9 cellular contexts compared by ENCODE assay signal in the genomic region with DNA sequence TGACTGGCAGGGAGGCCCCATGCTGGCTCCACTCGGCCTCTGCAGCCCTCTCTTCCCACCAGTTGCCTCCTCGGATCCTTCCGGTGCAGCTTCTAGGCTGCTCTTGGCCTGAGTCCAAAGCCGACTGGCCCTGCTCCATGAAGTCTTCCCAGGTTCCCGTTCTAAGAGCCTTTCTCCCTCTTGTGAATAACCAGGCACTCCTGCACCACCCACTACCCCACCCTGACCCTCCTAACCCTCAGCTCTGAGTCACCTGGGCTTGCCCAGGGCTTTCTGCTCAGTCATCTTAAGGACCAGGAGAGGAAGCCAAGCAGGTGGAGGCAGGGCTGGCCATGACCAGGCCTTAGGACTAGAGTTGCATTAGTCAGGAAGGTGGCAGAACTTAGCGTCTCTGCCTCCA. TPM values are rescaled to one million over a fixed set of nuclear protein-coding genes. Genes with fewer than 3 reads are reported as not detected.
DNase-seq lines count a peak whose midpoint lies in the region; ATAC-seq, FAIRE-seq and TF ChIP-seq lines count a peak whose summit lies in the region.
"Had no signal": no experiment of that assay in that cellular context is flagged by ENCODE, and none has a peak within 500 bp of the region (broad histone marks: within the 10 kb centered on the region; RNA-seq: fewer than 3 reads in every experiment).

No MANE protein-coding gene starts in this region.

- peak overlapping the region; percentile 73 for H2AFZ ChIP-seq in K562 (ENCODE audit: low read depth, low read length)

- peaks cover 4 to 9% of the 10 kb centered on the region in 2 experiments; a peak in 4 of 5 replicates for H3K4me1 ChIP-seq in K562 (replicated peaks in 1 of 2; ENCODE audit: control insufficient read depth in 2 of 2, insufficient read depth in 2 of 2, low read length in 2 of 2)

- CTCF ChIA-PET in K562 (lab: Yijun Ruan, JAX; ENCODE audit: low intra/inter-chr PET ratio), result no interaction called here
- CTCF ChIA-PET in activated CD8-positive, alpha-beta T cell treated with anti-CD3 and anti-CD28 coated beads for 36 hours (lab: Charles Lee), result no interaction called here

- DNase-seq in AG08396 (ENCODE audit: low spot score), result peak; percentile 51
- peak; percentile 82 for DNase-seq in NCI-H1105 (lab: John Stamatoyannopoulos, UW)
- DNase-seq in K562 (ENCODE audit: extremely low read depth in 1 of 4, low spot score in 3 of 4), result peak; percentile 55 to 73 (median 58)
- peak; percentile 51 to 93 for DNase-seq in lower leg skin (ENCODE audit: low spot score in 2 of 2)
- DNase-seq in activated T-helper 2 cell treated with anti-CD3 and anti-CD28 coated beads, Interferon-gamma antibody, Interleukin-2, Interleukin-4, amounts not matched to agents 10 μg/mL and 5 μg/mL and 100 μg/mL, durations not matched to agents 14 hours and 24 hours and 36 hours (ENCODE audit: low spot score), result no peak
- no peak for DNase-seq in activated CD8-positive, alpha-beta T cell treated with anti-CD3 and anti-CD28 coated beads for 36 hours

- POLR2A ChIA-PET in K562 (lab: Yijun Ruan, JAX), result interaction anchor here (1.0 to 1.5 kb wide), 2 partner anchors 13 to 46 kb away, joined by 3 to 5 read pairs; no protein-coding TSS in a partner anchor
- POLR2A ChIA-PET in activated CD8-positive, alpha-beta T cell treated with anti-CD3 and anti-CD28 coated beads for 36 hours (lab: Charles Lee), result no interaction called here

- 4% methylated on average over 5 of the region's 6 CpGs for WGBS in K562 (ENCODE audit: insufficient coverage, low coverage, missing lambda C conversion rate)
- 13 to 15% methylated on average over 6 of the region's 6 CpGs for WGBS in lower leg skin, 2 donors

- no peaks in the 10 kb centered on the region for H3K36me3 ChIP-seq in K562 (ENCODE audit: control insufficient read depth, insufficient read depth, low read length)

- H3K4me3 Mint-ChIP-seq in activated T-helper 2 cell treated with anti-CD3 and anti-CD28 coated beads, Interferon-gamma antibody, Interleukin-2, Interleukin-4, amounts not matched to agents 10 μg/mL and 5 μg/mL and 100 μg/mL, durations not matched to agents 14 hours and 24 hours and 36 hours (ENCODE audit: low read depth), result no peak overlapping the region
- H3K4me3 Mint-ChIP-seq in activated CD8-positive, alpha-beta T cell treated with anti-CD3 and anti-CD28 coated beads for 36 hours, result no peak overlapping the region
- H3K4me3 Mint-ChIP-seq: memory B cell had no signal

- no peaks in the 10 kb centered on the region for H3K36me3 Mint-ChIP-seq in activated T-helper 2 cell treated with anti-CD3 and anti-CD28 coated beads, Interferon-gamma antibody, Interleukin-2, Interleukin-4, amounts not matched to agents 10 μg/mL and 5 μg/mL and 100 μg/mL, durations not matched to agents 14 hours and 24 hours and 36 hours (ENCODE audit: low read depth)
- H3K36me3 Mint-ChIP-seq in activated CD8-positive, alpha-beta T cell treated with anti-CD3 and anti-CD28 coated beads for 36 hours (ENCODE audit: low read depth), result no peaks in the 10 kb centered on the region
- H3K36me3 Mint-ChIP-seq: memory B cell had no signal

- in situ Hi-C loops in K562 (cut with MboI), result no loop called here

- no peak overlapping the region for H3K27ac Mint-ChIP-seq in activated T-helper 2 cell treated with anti-CD3 and anti-CD28 coated beads, Interferon-gamma antibody, Interleukin-2, Interleukin-4, amounts not matched to agents 10 μg/mL and 5 μg/mL and 100 μg/mL, durations not matched to agents 14 hours and 24 hours and 36 hours
- no peak overlapping the region for H3K27ac Mint-ChIP-seq in activated CD8-positive, alpha-beta T cell treated with anti-CD3 and anti-CD28 coated beads for 36 hours
- H3K27ac Mint-ChIP-seq: memory B cell had no signal

- no peak for TF ChIP-seq RAD21 in K562 (CRISPR knock-in tag; conservative IDR thresholded peaks at IDR 0.05 in 1 of 2, IDR thresholded peaks at IDR 0.05 in 1 of 2)

- no peak for TF ChIP-seq POLR2A in K562 (conservative IDR thresholded peaks at IDR 0.05)
- no peak for TF ChIP-seq POLR2A in lower leg skin (IDR thresholded peaks at IDR 0.05)

- no peaks in the 10 kb centered on the region for H3K9me3 Mint-ChIP-seq in activated T-helper 2 cell treated with anti-CD3 and anti-CD28 coated beads, Interferon-gamma antibody, Interleukin-2, Interleukin-4, amounts not matched to agents 10 μg/mL and 5 μg/mL and 100 μg/mL, durations not matched to agents 14 hours and 24 hours and 36 hours
- no peaks in the 10 kb centered on the region for H3K9me3 Mint-ChIP-seq in activated CD8-positive, alpha-beta T cell treated with anti-CD3 and anti-CD28 coated beads for 36 hours
- H3K9me3 Mint-ChIP-seq: memory B cell had no signal

- H3K9me1 ChIP-seq in K562 (ENCODE audit: control insufficient read depth, insufficient read depth, low read length), result no peaks in the 10 kb centered on the region

- FAIRE-seq in K562 (lab: Jason Lieb, UNC), result peak; percentile 86

- H3K79me2 ChIP-seq in K562 (ENCODE audit: control insufficient read depth, insufficient read depth, low read length), result no peaks in the 10 kb centered on the region

- H3K9ac ChIP-seq in K562 (ENCODE audit: insufficient read depth in 1 of 2, low read depth in 2 of 2, low read length in 2 of 2), result peak overlapping the region in 1 of 2 experiments; percentile 85; a peak in 2 of 4 replicates

- no peak for TF ChIP-seq EP300 in K562 (IDR thresholded peaks at IDR 0.05; ENCODE audit: low read length)

- no peaks in the 10 kb centered on the region for H3K9me3 ChIP-seq in K562 (replicated peaks; ENCODE audit: control insufficient read depth, insufficient read depth, low read depth, low read length)

- no peaks in the 10 kb centered on the region for H3K4me1 Mint-ChIP-seq in activated T-helper 2 cell treated with anti-CD3 and anti-CD28 coated beads, Interferon-gamma antibody, Interleukin-2, Interleukin-4, amounts not matched to agents 10 μg/mL and 5 μg/mL and 100 μg/mL, durations not matched to agents 14 hours and 24 hours and 36 hours (ENCODE audit: low read depth)
- H3K4me1 Mint-ChIP-seq in activated CD8-positive, alpha-beta T cell treated with anti-CD3 and anti-CD28 coated beads for 36 hours (ENCODE audit: low read depth), result no peaks in the 10 kb centered on the region
- H3K4me1 Mint-ChIP-seq: memory B cell had no signal

- H3K4me2 ChIP-seq in K562 (ENCODE audit: insufficient read depth, low read length), result peak overlapping the region; percentile 14; the same call in 1 of the 2 replicates

- intact Hi-C loops in K562 (cut with micrococcal nuclease) (no loop called here), lower leg skin (cut with DNase I; ENCODE audit: low total_unique reads) (no loop called here)
- intact Hi-C loops in activated T-helper 2 cell treated with anti-CD3 and anti-CD28 coated beads, Interferon-gamma antibody, Interleukin-2, Interleukin-4, amounts not matched to agents 10 μg/mL and 5 μg/mL and 100 μg/mL, durations not matched to agents 14 hours and 24 hours and 36 hours (cut with micrococcal nuclease), result no loop called here
- intact Hi-C loops in activated CD8-positive, alpha-beta T cell treated with anti-CD3 and anti-CD28 coated beads for 36 hours (cut with micrococcal nuclease), result no loop called here

- peak overlapping the region; percentile 60 for H3K27ac ChIP-seq in K562 (ENCODE audit: extremely low read depth, low read depth, low read length)

- BruUV-seq in K562 (replicated peaks; lab: Mats Ljungman, UMichigan), result no TSS peak

- H3K4me3 ChIP-seq in K562 (no peak overlapping the region), lower leg skin (ENCODE audit: low read depth, poor library complexity, severe bottlenecking) (no peak overlapping the region)

- ATAC-seq in K562, result peak; percentile 96
- no peak for ATAC-seq in HG03280 (IDR thresholded peaks at IDR 0.05; ENCODE audit: unreplicated experiment)
- no peak for ATAC-seq in GM21367 (IDR thresholded peaks at IDR 0.05; ENCODE audit: unreplicated experiment)
- ATAC-seq in activated CD8-positive, alpha-beta T cell treated with anti-CD3 and anti-CD28 coated beads for 36 hours, result no peak

- H3K27me3 ChIP-seq in K562 (ENCODE audit: control insufficient read depth in 2 of 2, insufficient read depth in 2 of 2, low read length in 2 of 2), result no peaks in the 10 kb centered on the region

- no peak for TF ChIP-seq CTCF in K562 (IDR thresholded peaks at IDR 0.05 in 2 of 3, conservative IDR thresholded peaks at IDR 0.05 in 1 of 3; ENCODE audit: insufficient read depth in 2 of 3, low read depth in 1 of 3, low read length in 3 of 3)
- no peak for TF ChIP-seq CTCF in lower leg skin (IDR thresholded peaks at IDR 0.05)
- TF ChIP-seq CTCF in activated CD8-positive, alpha-beta T cell treated with anti-CD3 and anti-CD28 coated beads for 36 hours (IDR thresholded peaks at IDR 0.05), result no peak

- no peaks in the 10 kb centered on the region for H4K20me1 ChIP-seq in K562 (replicated peaks; ENCODE audit: control insufficient read depth, insufficient read depth, low read length)

- H3K27me3 Mint-ChIP-seq in activated T-helper 2 cell treated with anti-CD3 and anti-CD28 coated beads, Interferon-gamma antibody, Interleukin-2, Interleukin-4, amounts not matched to agents 10 μg/mL and 5 μg/mL and 100 μg/mL, durations not matched to agents 14 hours and 24 hours and 36 hours (ENCODE audit: low read depth), result peaks cover 5% of the 10 kb centered on the region
- H3K27me3 Mint-ChIP-seq in activated CD8-positive, alpha-beta T cell treated with anti-CD3 and anti-CD28 coated beads for 36 hours, result peaks cover 1% of the 10 kb centered on the region

RNA-seq across cellular contexts. Expression of gene CNBP, which starts 28.1 kb away (rescaled TPM):
- total RNA-seq in K562 (2011; cell fraction: chromatin; rRNA removed; ENCODE audit: low replicate concordance), result 92.9 and 163 TPM in 2 replicates
- total RNA-seq in K562 (2011; cell fraction: nucleolus; rRNA removed), result 61.9 and 72.2 TPM in 2 replicates
- total RNA-seq in K562 (2011; cell fraction: nucleoplasm; rRNA removed), result 89.3 and 110 TPM in 2 replicates
- total RNA-seq in K562 (2014; rRNA removed) (283 and 284 TPM in 2 replicates), K562 (2014; rRNA removed; fragmentation: Illumina TruSeq; extraction: Trizol) (338 and 375 TPM in 2 replicates), K562 (2015; rRNA removed; fragmentation: Illumina TruSeq; extraction: Trizol) (321 and 348 TPM in 2 replicates), K562 (2021) (331 and 354 TPM in 2 replicates), lower leg skin (100 to 1,000 TPM; 425 to 625 (median 493) TPM)
- polyA plus RNA-seq in K562 (2011; rRNA removed) (387 and 478 TPM in 2 replicates), K562 (2014; fragmentation: Illumina TruSeq; extraction: Trizol) (390 and 412 TPM in 2 replicates), K562 (2014; fragmentation: Nextera tagmentation; extraction: Ambion mirVana) (100 to 1,000 TPM; 708 to 717 TPM), K562 (2014; rRNA removed) (404 and 421 TPM in 2 replicates)
- polyA plus RNA-seq in K562 (2011; cell fraction: cytosol; rRNA removed), result 251 and 375 TPM in 2 replicates
- 114 and 190 TPM in 2 replicates for polyA plus RNA-seq in K562 (2011; cell fraction: nucleus; rRNA removed)
- 291 and 314 TPM in 2 replicates for polyA plus RNA-seq in K562 (2012)
- 394 and 432 TPM in 2 replicates for polyA minus RNA-seq in K562 (2011; rRNA and poly(A)+ RNA removed)
- polyA minus RNA-seq in K562 (2011; cell fraction: cytosol; rRNA and poly(A)+ RNA removed), result 139 and 145 TPM in 2 replicates
- 33.1 and 62.2 TPM in 2 replicates for polyA minus RNA-seq in K562 (2011; cell fraction: nucleus; rRNA and poly(A)+ RNA removed)
- total RNA-seq in activated T-helper 2 cell treated with anti-CD3 and anti-CD28 coated beads, Interferon-gamma antibody, Interleukin-2, Interleukin-4, amounts not matched to agents 10 μg/mL and 5 μg/mL and 100 μg/mL, durations not matched to agents 14 hours and 24 hours and 36 hours, result 351 TPM in 2 replicates
- 100 to 1,000 TPM; 453 to 454 TPM for total RNA-seq in activated CD8-positive, alpha-beta T cell treated with anti-CD3 and anti-CD28 coated beads for 36 hours

RNA-seq across cellular contexts. Expression of gene COPG1, which starts 37.6 kb away (rescaled TPM):
- 181 and 256 TPM in 2 replicates for total RNA-seq in K562 (2011; cell fraction: chromatin; rRNA removed; ENCODE audit: low replicate concordance)
- total RNA-seq in K562 (2011; cell fraction: nucleolus; rRNA removed), result 148 and 149 TPM in 2 replicates
- total RNA-seq in K562 (2011; cell fraction: nucleoplasm; rRNA removed), result 109 and 139 TPM in 2 replicates
- total RNA-seq in K562 (2014; rRNA removed) (88.0 and 96.4 TPM in 2 replicates), K562 (2014; rRNA removed; fragmentation: Illumina TruSeq; extraction: Trizol) (73.9 and 74.6 TPM in 2 replicates), K562 (2015; rRNA removed; fragmentation: Illumina TruSeq; extraction: Trizol) (62.0 and 65.1 TPM in 2 replicates), K562 (2021) (85.4 and 94.8 TPM in 2 replicates), lower leg skin (10 to 100 TPM; 69.2 to 95.2 (median 79.8) TPM)
- polyA plus RNA-seq in K562 (2011; rRNA removed) (40.3 and 73.4 TPM in 2 replicates), K562 (2014; fragmentation: Illumina TruSeq; extraction: Trizol) (56.8 and 62.4 TPM in 2 replicates), K562 (2014; fragmentation: Nextera tagmentation; extraction: Ambion mirVana) (100 to 1,000 TPM in 1 of 2 experiments, 10 to 100 TPM in 1; 40.6 to 105 TPM), K562 (2014; rRNA removed) (37.1 and 47.9 TPM in 2 replicates)
- 47.0 and 48.0 TPM in 2 replicates for polyA plus RNA-seq in K562 (2011; cell fraction: cytosol; rRNA removed)
- 111 and 116 TPM in 2 replicates for polyA plus RNA-seq in K562 (2011; cell fraction: nucleus; rRNA removed)
- polyA plus RNA-seq in K562 (2012), result 82.5 and 120 TPM in 2 replicates
- 115 and 157 TPM in 2 replicates for polyA minus RNA-seq in K562 (2011; rRNA and poly(A)+ RNA removed)
- polyA minus RNA-seq in K562 (2011; cell fraction: cytosol; rRNA and poly(A)+ RNA removed), result 70.3 and 92.6 TPM in 2 replicates
- polyA minus RNA-seq in K562 (2011; cell fraction: nucleus; rRNA and poly(A)+ RNA removed), result 59.0 and 102 TPM in 2 replicates
- total RNA-seq in activated T-helper 2 cell treated with anti-CD3 and anti-CD28 coated beads, Interferon-gamma antibody, Interleukin-2, Interleukin-4, amounts not matched to agents 10 μg/mL and 5 μg/mL and 100 μg/mL, durations not matched to agents 14 hours and 24 hours and 36 hours, result 182 and 187 TPM in 2 replicates
- 100 to 1,000 TPM; 114 to 118 TPM for total RNA-seq in activated CD8-positive, alpha-beta T cell treated with anti-CD3 and anti-CD28 coated beads for 36 hours

RNA-seq across cellular contexts. Expression of gene ISY1, which starts 50.9 kb away (rescaled TPM):
- total RNA-seq in K562 (2011; cell fraction: chromatin; rRNA removed; ENCODE audit: low replicate concordance), result 6.4 and 9.0 TPM in 2 replicates
- total RNA-seq in K562 (2011; cell fraction: nucleolus; rRNA removed), result 3.6 and 4.8 TPM in 2 replicates
- 5.1 and 7.9 TPM in 2 replicates for total RNA-seq in K562 (2011; cell fraction: nucleoplasm; rRNA removed)
- 30.1 and 31.6 TPM in 2 replicates for total RNA-seq in K562 (2014; rRNA removed)
- total RNA-seq in K562 (2014; rRNA removed; fragmentation: Illumina TruSeq; extraction: Trizol), result 37.7 and 45.3 TPM in 2 replicates
- 32.8 and 39.0 TPM in 2 replicates for total RNA-seq in K562 (2015; rRNA removed; fragmentation: Illumina TruSeq; extraction: Trizol)
- total RNA-seq in K562 (2021), result 26.1 and 29.6 TPM in 2 replicates
- polyA plus RNA-seq in K562 (2011; rRNA removed), result 27.8 and 32.9 TPM in 2 replicates
- 42.7 and 44.7 TPM in 2 replicates for polyA plus RNA-seq in K562 (2011; cell fraction: cytosol; rRNA removed)
- 5.8 and 6.4 TPM in 2 replicates for polyA plus RNA-seq in K562 (2011; cell fraction: nucleus; rRNA removed)
- polyA plus RNA-seq in K562 (2012), result 27.8 and 32.1 TPM in 2 replicates
- polyA plus RNA-seq in K562 (2014; fragmentation: Illumina TruSeq; extraction: Trizol), result 22.4 and 27.0 TPM in 2 replicates
- 10 to 100 TPM; 41.9 to 50.0 TPM for polyA plus RNA-seq in K562 (2014; fragmentation: Nextera tagmentation; extraction: Ambion mirVana)
- polyA plus RNA-seq in K562 (2014; rRNA removed), result 23.4 and 23.5 TPM in 2 replicates
- 18.0 and 19.9 TPM in 2 replicates for polyA minus RNA-seq in K562 (2011; rRNA and poly(A)+ RNA removed)
- 12.8 and 16.4 TPM in 2 replicates for polyA minus RNA-seq in K562 (2011; cell fraction: cytosol; rRNA and poly(A)+ RNA removed)
- polyA minus RNA-seq in K562 (2011; cell fraction: nucleus; rRNA and poly(A)+ RNA removed), result 5.4 and 6.1 TPM in 2 replicates
- 10 to 100 TPM; 15.5 to 22.8 (median 18.1) TPM for total RNA-seq in lower leg skin
- total RNA-seq in activated T-helper 2 cell treated with anti-CD3 and anti-CD28 coated beads, Interferon-gamma antibody, Interleukin-2, Interleukin-4, amounts not matched to agents 10 μg/mL and 5 μg/mL and 100 μg/mL, durations not matched to agents 14 hours and 24 hours and 36 hours, result 71.4 and 78.0 TPM in 2 replicates
- total RNA-seq in activated CD8-positive, alpha-beta T cell treated with anti-CD3 and anti-CD28 coated beads for 36 hours, result 10 to 100 TPM; 66.7 to 68.5 TPM

Comparison
In these comparisons a context has a peak if more than half of its experiments do, and no peak if none do; other contexts are left out.
1. DNase-seq: peak in AG08396 (single experiment), NCI-H1105 (single experiment), K562 (4 of 4) and lower leg skin (2 of 2); none in activated T-helper 2 cell treated with anti-CD3 and anti-CD28 coated beads, Interferon-gamma antibody, Interleukin-2, Interleukin-4, amounts not matched to agents 10 μg/mL and 5 μg/mL and 100 μg/mL, durations not matched to agents 14 hours and 24 hours and 36 hours (single experiment) and activated CD8-positive, alpha-beta T cell treated with anti-CD3 and anti-CD28 coated beads for 36 hours (single experiment).